ENCODE assay signal across 16 cellular contexts in genomic region chr12:6582196-6582595, GRCh38. TPM values are rescaled to one million over a fixed set of nuclear protein-coding genes. Genes with fewer than 3 reads are reported as not detected.
DNase-seq lines count a peak whose midpoint lies in the region; ATAC-seq and TF ChIP-seq lines count a peak whose summit lies in the region.
"Had no signal": no experiment of that assay in that cellular context is flagged by ENCODE, and none has a peak within 500 bp of the region (broad histone marks: within the 10 kb centered on the region; RNA-seq: fewer than 3 reads in every experiment).

No MANE protein-coding gene starts in this region.

- ATAC-seq in GM19397 (IDR thresholded peaks at IDR 0.05; ENCODE audit: unreplicated experiment) = no peak

- peaks cover 34% of the 10 kb centered on the region for H3K36me3 Mint-ChIP-seq in neural crest cell (ENCODE audit: low read depth)

- H3K9me3 Mint-ChIP-seq in neural crest cell = no peaks in the 10 kb centered on the region
- H3K9me3 Mint-ChIP-seq: activated CD4-positive, alpha-beta memory T cell treated with anti-CD3 and anti-CD28 coated beads for 36 hours; activated naive CD4-positive, alpha-beta T cell treated with anti-CD3 and anti-CD28 coated beads, Interleukin-2, amount 50 U/mL, for 72 hours; nephron had no signal

- H2AFZ ChIP-seq in Loucy (ENCODE audit: low read length) = no peak overlapping the region
- H2AFZ ChIP-seq: GM23248 had no signal

- no peaks in the 10 kb centered on the region for H3K27me3 ChIP-seq in Loucy (ENCODE audit: insufficient read depth, low read length, poor library complexity, severe bottlenecking)

- no peaks in the 10 kb centered on the region for H3K4me1 Mint-ChIP-seq in neural crest cell
- H3K4me1 Mint-ChIP-seq: nephron had no signal

- peak; percentile 51 for TF ChIP-seq CTCF in Loucy (conservative IDR thresholded peaks at IDR 0.05; ENCODE audit: low read length)
- peak; percentile 48 for TF ChIP-seq CTCF in choroid plexus epithelial cell (conservative IDR thresholded peaks at IDR 0.05; ENCODE audit: low read depth, low read length)
- TF ChIP-seq CTCF in neural crest cell (conservative IDR thresholded peaks at IDR 0.05) = peak; percentile 48

- no peaks in the 10 kb centered on the region for H3K27me3 Mint-ChIP-seq in neural crest cell (ENCODE audit: low read depth)
- H3K27me3 Mint-ChIP-seq: activated CD4-positive, alpha-beta memory T cell treated with anti-CD3 and anti-CD28 coated beads for 36 hours had no signal

- H3K36me3 ChIP-seq in Loucy (ENCODE audit: insufficient read depth, low read length) = peaks cover 91% of the 10 kb centered on the region

- H3F3A ChIP-seq in Loucy (ENCODE audit: low read depth) = no peaks in the 10 kb centered on the region

- peaks cover 34% of the 10 kb centered on the region for H4K20me1 ChIP-seq in Loucy (ENCODE audit: insufficient read depth, low read length, poor library complexity, severe bottlenecking)

- no peaks in the 10 kb centered on the region for H3K4me1 ChIP-seq in Loucy (ENCODE audit: insufficient read depth, low read length, poor library complexity, severe bottlenecking)

- no peak overlapping the region for H3K9ac ChIP-seq in Loucy (ENCODE audit: low read depth, low read length, poor library complexity, severe bottlenecking)
- H3K9ac ChIP-seq: GM23248 had no signal

- peaks cover 4% of the 10 kb centered on the region; the same call in 1 of the 2 replicates for H3K79me2 ChIP-seq in Loucy (ENCODE audit: insufficient read depth, low read length)

- H3K27ac Mint-ChIP-seq in neural crest cell (ENCODE audit: unreplicated experiment) = no peak overlapping the region
- H3K27ac Mint-ChIP-seq: activated CD4-positive, alpha-beta memory T cell treated with anti-CD3 and anti-CD28 coated beads for 36 hours; nephron had no signal

- H3K4me3 Mint-ChIP-seq in neural crest cell = no peak overlapping the region
- H3K4me3 Mint-ChIP-seq: activated CD4-positive, alpha-beta memory T cell treated with anti-CD3 and anti-CD28 coated beads for 36 hours; nephron had no signal

- H3K9me3 ChIP-seq in Loucy (ENCODE audit: insufficient read depth, low read depth, low read length) = no peaks in the 10 kb centered on the region

- H3K4me3 ChIP-seq in Loucy (ENCODE audit: low read length, poor library complexity, severe bottlenecking) (no peak overlapping the region), choroid plexus epithelial cell (ENCODE audit: low read depth, low read length) (no peak overlapping the region)
- H3K4me3 ChIP-seq: coronary artery, GM23248 had no signal

- H3K4me2 ChIP-seq in Loucy (ENCODE audit: low read depth, low read length, poor library complexity, severe bottlenecking) = no peak overlapping the region

- H3K9me2 ChIP-seq in Loucy (replicated peaks; ENCODE audit: low read depth, low read length) = no peaks in the 10 kb centered on the region

- DNase-seq in NCI-H2171 treated with DMSO at 0.1 percent for 48 hours (lab: John Stamatoyannopoulos, UW) (peak; percentile 56), NCI-H2171 (lab: John Stamatoyannopoulos, UW) (no peak), choroid plexus epithelial cell (ENCODE audit: low read depth) (no peak), neural crest cell (ENCODE audit: low read depth, low spot score) (no peak), NCI-H2029 treated with DMSO at 0.1 percent for 48 hours (lab: John Stamatoyannopoulos, UW) (no peak), NCI-H2196 (lab: John Stamatoyannopoulos, UW; ENCODE audit: unreplicated experiment) (no peak)
- DNase-seq: activated CD4-positive, alpha-beta memory T cell treated with anti-CD3 and anti-CD28 coated beads for 36 hours; foreskin fibroblast; GM23248; NCI-H1417 treated with DMSO at 0.1 percent for 48 hours; stimulated activated CD4-positive, alpha-beta T cell treated with anti-CD3 and anti-CD28 coated beads, Interleukin-12 subunit alpha, Interleukin-12 subunit beta, amount 100 ng/mL, for 4 hours had no signal

RNA-seq across cellular contexts. Expression of gene NOP2, which starts 14.1 kb away (rescaled TPM):
- 73.3 and 75.1 TPM in 2 replicates for total RNA-seq in neural crest cell

RNA-seq across cellular contexts. Expression of gene CHD4, which starts 25.0 kb away (rescaled TPM):
- 476 and 492 TPM in 2 replicates for total RNA-seq in neural crest cell

RNA-seq across cellular contexts. Expression of gene IFFO1, which starts 26.4 kb away (rescaled TPM):
- 27.2 and 28.9 TPM in 2 replicates for total RNA-seq in neural crest cell

RNA-seq across cellular contexts. Expression of gene GAPDH, which starts 47.9 kb away (rescaled TPM):
- 3,867 and 3,984 TPM in 2 replicates for total RNA-seq in neural crest cell

RNA-seq across cellular contexts. Expression of gene LPAR5, which starts 53.6 kb away (rescaled TPM):
- not detected in 2 replicates for total RNA-seq in neural crest cell
- total RNA-seq: GM23248 had no signal
